ENCODE assay signal across 17 cellular contexts in the genomic region with DNA sequence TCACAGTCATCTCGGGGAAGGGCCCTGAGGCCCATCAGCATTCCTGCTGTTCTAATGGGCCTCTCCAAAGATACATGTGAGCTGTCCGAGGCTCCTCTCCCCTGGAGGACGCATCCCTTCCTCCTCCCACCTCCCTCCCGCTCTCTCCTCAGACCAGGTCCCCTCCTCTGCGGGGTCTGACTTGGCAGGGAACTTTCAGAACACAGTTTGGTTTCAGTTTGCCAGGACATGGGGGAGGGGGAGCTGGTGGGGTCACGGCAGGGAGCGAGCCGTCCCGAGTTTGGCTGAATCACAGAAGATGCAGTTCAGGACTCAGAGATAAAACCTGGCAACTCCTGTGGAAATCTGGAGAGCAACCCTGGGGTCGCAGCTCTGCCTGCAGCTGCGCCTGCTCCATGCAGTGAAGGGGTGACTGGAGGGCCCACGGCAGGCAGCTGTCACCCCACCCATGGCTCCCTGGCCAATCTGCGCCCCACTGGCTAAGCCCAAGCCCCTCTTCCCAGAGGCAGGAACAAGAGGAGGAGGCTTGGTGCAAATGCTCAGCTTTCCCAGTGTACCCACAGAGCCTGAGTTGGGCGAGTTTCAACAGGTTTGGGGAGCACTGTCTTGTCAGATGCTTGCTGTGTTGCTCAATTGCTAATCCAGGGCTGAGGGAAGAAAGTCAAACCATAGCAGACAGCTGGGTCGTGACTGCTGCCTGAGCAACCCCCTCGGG. TPM values are rescaled to one million over a fixed set of nuclear protein-coding genes. Genes with fewer than 3 reads are reported as not detected.
A peak's percentile ranks its signal among the peaks of the same experiment; 100 is the strongest.
DNase-seq lines count a peak whose midpoint lies in the region; ATAC-seq and TF ChIP-seq lines count a peak whose summit lies in the region.
"Had no signal": no experiment of that assay in that cellular context is flagged by ENCODE, and none has a peak within 500 bp of the region (broad histone marks: within the 10 kb centered on the region; RNA-seq: fewer than 3 reads in every experiment).

No MANE protein-coding gene starts in this region.

- H3K23ac ChIP-seq in trophoblast cell (ENCODE audit: low read length): no peak overlapping the region

- H3K27ac ChIP-seq in SJCRH30 (peak overlapping the region; percentile 1), trophoblast cell (ENCODE audit: low read depth, low read length) (peak overlapping the region; percentile 21)
- H3K27ac ChIP-seq: spleen had no signal

- peak overlapping the region; percentile 4 for H2BK5ac ChIP-seq in trophoblast cell (ENCODE audit: low read depth, low read length, poor library complexity)

- H3K9me3 ChIP-seq in SJCRH30 (replicated peaks): no peaks in the 10 kb centered on the region
- H3K9me3 ChIP-seq in trophoblast cell (ENCODE audit: insufficient read depth, low read depth, low read length): peaks cover 2% of the 10 kb centered on the region
- H3K9me3 ChIP-seq in T-helper 17 cell (ENCODE audit: control insufficient read depth, low read length, poor library complexity, severe bottlenecking): no peaks in the 10 kb centered on the region
- H3K9me3 ChIP-seq: spleen had no signal

- H3K4ac ChIP-seq in trophoblast cell (ENCODE audit: low read depth, low read length): no peak overlapping the region

- H3K27me3 ChIP-seq in SJCRH30: no peaks in the 10 kb centered on the region
- no peaks in the 10 kb centered on the region for H3K27me3 ChIP-seq in trophoblast cell (ENCODE audit: insufficient read depth, low read length)

- H4K8ac ChIP-seq in trophoblast cell (ENCODE audit: low read depth, low read length): peak overlapping the region; percentile 52

- H3K79me1 ChIP-seq in trophoblast cell (ENCODE audit: low read length): peaks cover 15% of the 10 kb centered on the region

- H3K4me3 ChIP-seq in SJCRH30 (no peak overlapping the region; the same call in 1 of the 2 replicates), fibroblast of villous mesenchyme (ENCODE audit: low read depth, low read length) (no peak overlapping the region), trophoblast cell (ENCODE audit: low read depth, low read length) (no peak overlapping the region)
- H3K4me3 ChIP-seq: spleen had no signal

- H3K27ac Mint-ChIP-seq in T-helper 17 cell: no peak overlapping the region
- H3K27ac Mint-ChIP-seq in activated T-helper 2 cell treated with anti-CD3 and anti-CD28 coated beads, Interferon-gamma antibody, Interleukin-2, Interleukin-4, amounts not matched to agents 10 μg/mL and 5 μg/mL and 100 μg/mL, durations not matched to agents 14 hours and 24 hours and 36 hours: no peak overlapping the region
- H3K27ac Mint-ChIP-seq: activated CD4-positive, alpha-beta T cell treated with anti-CD3 and anti-CD28 coated beads, Interleukin-2, amount 10 ng/mL, durations not matched to agents 7 days and 5 days; dendritic cell treated with granulocyte-macrophage colony-stimulating factor and Interleukin-4, amounts not matched to agents 40 ng/mL and 50 ng/mL, for 4 days; T-helper 2 cell treated with Interferon-gamma antibody and Interleukin-4, amounts not matched to agents 5 μg/mL and 100 μg/mL, for 36 hours had no signal

- H2BK120ac ChIP-seq in trophoblast cell (ENCODE audit: insufficient read depth, low read length, poor library complexity): peak overlapping the region; percentile 19

- H4K91ac ChIP-seq in trophoblast cell (ENCODE audit: low read depth, low read length): no peak overlapping the region

- peaks cover 4% of the 10 kb centered on the region for H3K79me2 ChIP-seq in trophoblast cell (ENCODE audit: control insufficient read depth, insufficient read depth, low read length, poor library complexity)

- WGBS in trophoblast cell (ENCODE audit: extremely low coverage, insufficient coverage, insufficient read length): no CpG with 5 or more reads among the region's 16 CpGs

- ATAC-seq in T-helper 17 cell: no peak

- H2BK12ac ChIP-seq in trophoblast cell (ENCODE audit: low read length): peak overlapping the region; percentile 59

- DNase-seq in HCEC 1CT: peak; percentile 20
- peak; percentile 76 to 80 for DNase-seq in SJCRH30
- peak; percentile 37 for DNase-seq in fibroblast of villous mesenchyme (ENCODE audit: low read depth)
- DNase-seq in trophoblast cell: no peak
- no peak for DNase-seq in DMS79 (lab: John Stamatoyannopoulos, UW)
- no peak for DNase-seq in T-helper 17 cell
- DNase-seq in activated CD4-positive, alpha-beta T cell treated with anti-CD3 and anti-CD28 coated beads for 48 hours: no peak
- DNase-seq in activated T-helper 2 cell treated with anti-CD3 and anti-CD28 coated beads, Interferon-gamma antibody, Interleukin-2, Interleukin-4, amounts not matched to agents 10 μg/mL and 5 μg/mL and 100 μg/mL, durations not matched to agents 14 hours and 24 hours and 36 hours (ENCODE audit: low spot score): no peak
- DNase-seq: activated CD4-positive, alpha-beta T cell treated with anti-CD3 and anti-CD28 coated beads, Interleukin-2, amount 10 ng/mL, durations not matched to agents 7 days and 5 days; amygdala; DMS153; Karpas-422; midbrain; NCI-H1694; spleen had no signal

- no peak for TF ChIP-seq CTCF in fibroblast of villous mesenchyme (IDR thresholded peaks at IDR 0.05; ENCODE audit: insufficient read depth, low read depth, low read length)

- peaks cover 75% of the 10 kb centered on the region for H3K4me1 ChIP-seq in SJCRH30
- H3K4me1 ChIP-seq in trophoblast cell (ENCODE audit: control insufficient read depth in 1 of 2, insufficient read depth in 2 of 2, low read length in 2 of 2): peaks cover 52 to 54% of the 10 kb centered on the region in 2 experiments

- H3K36me3 ChIP-seq in SJCRH30 (no peaks in the 10 kb centered on the region), trophoblast cell (ENCODE audit: control insufficient read depth in 1 of 2, insufficient read depth in 2 of 2, low read length in 2 of 2) (no peaks in the 10 kb centered on the region)
- H3K36me3 ChIP-seq: spleen had no signal

- H3K36me3 Mint-ChIP-seq in T-helper 17 cell (ENCODE audit: low read depth): no peaks in the 10 kb centered on the region
- no peaks in the 10 kb centered on the region for H3K36me3 Mint-ChIP-seq in activated T-helper 2 cell treated with anti-CD3 and anti-CD28 coated beads, Interferon-gamma antibody, Interleukin-2, Interleukin-4, amounts not matched to agents 10 μg/mL and 5 μg/mL and 100 μg/mL, durations not matched to agents 14 hours and 24 hours and 36 hours (ENCODE audit: low read depth)

- H3K4me2 ChIP-seq in trophoblast cell (ENCODE audit: low read length): no peak overlapping the region

- no peak overlapping the region for H2AFZ ChIP-seq in trophoblast cell (ENCODE audit: insufficient read depth, low read length, poor library complexity)

- H3K14ac ChIP-seq in trophoblast cell (ENCODE audit: low read length): peak overlapping the region; percentile 40

- peaks cover 39% of the 10 kb centered on the region for H3K27me3 Mint-ChIP-seq in T-helper 17 cell
- H3K27me3 Mint-ChIP-seq in activated T-helper 2 cell treated with anti-CD3 and anti-CD28 coated beads, Interferon-gamma antibody, Interleukin-2, Interleukin-4, amounts not matched to agents 10 μg/mL and 5 μg/mL and 100 μg/mL, durations not matched to agents 14 hours and 24 hours and 36 hours (ENCODE audit: low read depth): peaks cover 34% of the 10 kb centered on the region

- H2AK5ac ChIP-seq in trophoblast cell (ENCODE audit: low read length): no peak overlapping the region

- no peak overlapping the region for H4K12ac ChIP-seq in trophoblast cell (ENCODE audit: low read depth, low read length)

- peaks cover 3% of the 10 kb centered on the region for H3K4me1 Mint-ChIP-seq in T-helper 17 cell
- no peaks in the 10 kb centered on the region for H3K4me1 Mint-ChIP-seq in activated T-helper 2 cell treated with anti-CD3 and anti-CD28 coated beads, Interferon-gamma antibody, Interleukin-2, Interleukin-4, amounts not matched to agents 10 μg/mL and 5 μg/mL and 100 μg/mL, durations not matched to agents 14 hours and 24 hours and 36 hours (ENCODE audit: low read depth)
- H3K4me1 Mint-ChIP-seq: activated CD4-positive, alpha-beta T cell treated with anti-CD3 and anti-CD28 coated beads, Interleukin-2, amount 10 ng/mL, durations not matched to agents 7 days and 5 days had no signal

- H3K9ac ChIP-seq in trophoblast cell (ENCODE audit: low read length): no peak overlapping the region

- no peak overlapping the region for H3K4me3 Mint-ChIP-seq in T-helper 17 cell
- H3K4me3 Mint-ChIP-seq in activated T-helper 2 cell treated with anti-CD3 and anti-CD28 coated beads, Interferon-gamma antibody, Interleukin-2, Interleukin-4, amounts not matched to agents 10 μg/mL and 5 μg/mL and 100 μg/mL, durations not matched to agents 14 hours and 24 hours and 36 hours (ENCODE audit: low read depth): no peak overlapping the region
- H3K4me3 Mint-ChIP-seq: activated CD4-positive, alpha-beta T cell treated with anti-CD3 and anti-CD28 coated beads, Interleukin-2, amount 10 ng/mL, durations not matched to agents 7 days and 5 days; dendritic cell treated with granulocyte-macrophage colony-stimulating factor and Interleukin-4, amounts not matched to agents 40 ng/mL and 50 ng/mL, for 4 days; T-helper 2 cell treated with Interferon-gamma antibody and Interleukin-4, amounts not matched to agents 5 μg/mL and 100 μg/mL, for 36 hours had no signal

- peak overlapping the region; percentile 35 for H3K18ac ChIP-seq in trophoblast cell (ENCODE audit: low read length)

- intact Hi-C loops in activated T-helper 2 cell treated with anti-CD3 and anti-CD28 coated beads, Interferon-gamma antibody, Interleukin-2, Interleukin-4, amounts not matched to agents 10 μg/mL and 5 μg/mL and 100 μg/mL, durations not matched to agents 14 hours and 24 hours and 36 hours (cut with micrococcal nuclease): no loop called here

- no peaks in the 10 kb centered on the region for H3K9me3 Mint-ChIP-seq in activated T-helper 2 cell treated with anti-CD3 and anti-CD28 coated beads, Interferon-gamma antibody, Interleukin-2, Interleukin-4, amounts not matched to agents 10 μg/mL and 5 μg/mL and 100 μg/mL, durations not matched to agents 14 hours and 24 hours and 36 hours
- H3K9me3 Mint-ChIP-seq: activated CD4-positive, alpha-beta T cell treated with anti-CD3 and anti-CD28 coated beads, Interleukin-2, amount 10 ng/mL, durations not matched to agents 7 days and 5 days; dendritic cell treated with granulocyte-macrophage colony-stimulating factor and Interleukin-4, amounts not matched to agents 40 ng/mL and 50 ng/mL, for 4 days; T-helper 2 cell treated with Interferon-gamma antibody and Interleukin-4, amounts not matched to agents 5 μg/mL and 100 μg/mL, for 36 hours had no signal

RNA-seq across cellular contexts. Expression of a gene that starts 5.7 kb away (rescaled TPM):
- 1.1 and 1.2 TPM in 2 replicates for total RNA-seq in SJCRH30 (2014; rRNA removed; shearing (Covaris generic))
- 0.43 and 0.64 TPM in 2 replicates for total RNA-seq in fibroblast of villous mesenchyme
- 3.9 and 4.6 TPM in 2 replicates for polyA plus RNA-seq in trophoblast cell (2013)
- not detected for total RNA-seq in T-helper 17 cell
- total RNA-seq in activated T-helper 2 cell treated with anti-CD3 and anti-CD28 coated beads, Interferon-gamma antibody, Interleukin-2, Interleukin-4, amounts not matched to agents 10 μg/mL and 5 μg/mL and 100 μg/mL, durations not matched to agents 14 hours and 24 hours and 36 hours: not detected in 2 replicates
- total RNA-seq: activated CD4-positive, alpha-beta T cell treated with anti-CD3 and anti-CD28 coated beads, Interleukin-2, amount 10 ng/mL, durations not matched to agents 7 days and 5 days had no signal

Comparison
In these comparisons a context has a peak if more than half of its experiments do, and no peak if none do; other contexts are left out.
1. DNase-seq: peak in HCEC 1CT (single experiment), SJCRH30 (2 of 2) and fibroblast of villous mesenchyme (single experiment); none in trophoblast cell (0 of 2), DMS79 (single experiment), T-helper 17 cell (0 of 3), activated CD4-positive, alpha-beta T cell treated with anti-CD3 and anti-CD28 coated beads for 48 hours (single experiment) and activated T-helper 2 cell treated with anti-CD3 and anti-CD28 coated beads, Interferon-gamma antibody, Interleukin-2, Interleukin-4, amounts not matched to agents 10 μg/mL and 5 μg/mL and 100 μg/mL, durations not matched to agents 14 hours and 24 hours and 36 hours (single experiment).